ENCODE assay signal across 13 cellular contexts in genomic region chr9:107389617-107390071, GRCh38.
A peak's percentile ranks its signal among the peaks of the same experiment; 100 is the strongest.
DNase-seq lines count a peak whose midpoint lies in the region; ATAC-seq and TF ChIP-seq lines count a peak whose summit lies in the region.
"Had no signal": no experiment of that assay in that cellular context is flagged by ENCODE, and none has a peak within 500 bp of the region (broad histone marks: within the 10 kb centered on the region; RNA-seq: fewer than 3 reads in every experiment).

No MANE protein-coding gene starts in this region.

- no peak overlapping the region for H3K4me3 Mint-ChIP-seq in CD8-positive, alpha-beta memory T cell
- H3K4me3 Mint-ChIP-seq: neural crest cell had no signal

- WGBS in psoas muscle, 3 donors, result 14 to 45% (median 29%) methylated on average over 3 of the region's 3 CpGs

- CTCF ChIA-PET in CD8-positive, alpha-beta memory T cell (lab: Charles Lee), result no interaction called here

- H3K9me3 ChIP-seq in psoas muscle, result no peaks in the 10 kb centered on the region
- no peaks in the 10 kb centered on the region for H3K9me3 ChIP-seq in CD8-positive, alpha-beta memory T cell (ENCODE audit: low read length)
- H3K9me3 ChIP-seq: BLaER1 treated with 17β-estradiol and CSF1 and Interleukin-3, amounts not matched to agents 10 nM and 100 nM had no signal

- DNase-seq in AG20443 (ENCODE audit: low spot score), result peak; percentile 77
- peak; percentile 34 for DNase-seq in SW480 (ENCODE audit: low spot score)
- peak; percentile 85 to 86 for DNase-seq in foreskin keratinocyte
- peak; percentile 65 to 78 for DNase-seq in psoas muscle
- no peak for DNase-seq in stimulated activated CD4-positive, alpha-beta T cell treated with anti-CD3 and anti-CD28 coated beads, Interleukin-12 subunit alpha, Interleukin-12 subunit beta, amount 100 ng/mL, for 4 hours
- no peak for DNase-seq in CD8-positive, alpha-beta memory T cell
- no peak for DNase-seq in OCI-M1 (lab: John Stamatoyannopoulos, UW)
- DNase-seq: activated CD8-positive, alpha-beta memory T cell treated with anti-CD3 and anti-CD28 coated beads, Interleukin-2, amount 50 U/mL, for 4 hours; MM.1S; NCI-H82 had no signal

- intact Hi-C loops in psoas muscle (cut with DNase I), result no loop called here

- H3K27ac ChIP-seq in foreskin keratinocyte (no peak overlapping the region), psoas muscle (peak overlapping the region; percentile 37)
- no peak overlapping the region for H3K27ac ChIP-seq in CD8-positive, alpha-beta memory T cell (ENCODE audit: low read depth, low read length)
- H3K27ac ChIP-seq: BLaER1 treated with 17β-estradiol and CSF1 and Interleukin-3, amounts not matched to agents 10 nM and 100 nM had no signal

- TF ChIP-seq CTCF in foreskin keratinocyte (conservative IDR thresholded peaks at IDR 0.05) (no peak), psoas muscle (IDR thresholded peaks at IDR 0.05) (no peak)

- H3K27ac Mint-ChIP-seq in CD8-positive, alpha-beta memory T cell, result no peak overlapping the region

- peak; percentile 69 for ATAC-seq in foreskin keratinocyte
- peak; percentile 78 to 86 (median 83) for ATAC-seq in psoas muscle
- ATAC-seq in GM21619 (IDR thresholded peaks at IDR 0.05; ENCODE audit: unreplicated experiment), result no peak

- POLR2A ChIA-PET in CD8-positive, alpha-beta memory T cell (lab: Charles Lee), result no interaction called here

- H3K4me3 ChIP-seq in psoas muscle, result no peak overlapping the region
- H3K4me3 ChIP-seq in CD8-positive, alpha-beta memory T cell (ENCODE audit: low read length), result no peak overlapping the region
- H3K4me3 ChIP-seq: BLaER1 treated with 17β-estradiol and CSF1 and Interleukin-3, amounts not matched to agents 10 nM and 100 nM had no signal

- peaks cover 4 to 10% of the 10 kb centered on the region in 2 donors for H3K27me3 Mint-ChIP-seq in CD8-positive, alpha-beta memory T cell

- no peaks in the 10 kb centered on the region for H3K36me3 Mint-ChIP-seq in CD8-positive, alpha-beta memory T cell

- H3K9me3 Mint-ChIP-seq in CD8-positive, alpha-beta memory T cell, result no peaks in the 10 kb centered on the region
- H3K9me3 Mint-ChIP-seq: neural crest cell had no signal

- H3K36me3 ChIP-seq in psoas muscle (ENCODE audit: insufficient read depth in 1 of 2, low read depth in 1 of 2), result no peaks in the 10 kb centered on the region
- H3K36me3 ChIP-seq in CD8-positive, alpha-beta memory T cell (ENCODE audit: insufficient read depth, low read length), result no peaks in the 10 kb centered on the region
- H3K36me3 ChIP-seq: BLaER1 treated with 17β-estradiol and CSF1 and Interleukin-3, amounts not matched to agents 10 nM and 100 nM had no signal

- no peaks in the 10 kb centered on the region for H3K4me1 Mint-ChIP-seq in CD8-positive, alpha-beta memory T cell

- H3K4me1 ChIP-seq in foreskin keratinocyte (peaks cover 13% of the 10 kb centered on the region), psoas muscle (peaks cover 29% of the 10 kb centered on the region)
- no peaks in the 10 kb centered on the region for H3K4me1 ChIP-seq in CD8-positive, alpha-beta memory T cell (ENCODE audit: insufficient read depth, low read length)

- no peaks in the 10 kb centered on the region for H3K27me3 ChIP-seq in foreskin keratinocyte
- H3K27me3 ChIP-seq in psoas muscle (ENCODE audit: insufficient read depth in 3 of 3, low read length in 2 of 3), result no peaks in the 10 kb centered on the region
- no peaks in the 10 kb centered on the region for H3K27me3 ChIP-seq in CD8-positive, alpha-beta memory T cell (ENCODE audit: insufficient read depth, low read length, poor library complexity, severe bottlenecking)
- H3K27me3 ChIP-seq: BLaER1 treated with 17β-estradiol and CSF1 and Interleukin-3, amounts not matched to agents 10 nM and 100 nM had no signal

Comparison
In these comparisons a context has a peak if more than half of its experiments do, and no peak if none do; other contexts are left out.
1. DNase-seq: peak in AG20443 (single experiment), SW480 (single experiment), foreskin keratinocyte (2 of 2) and psoas muscle (2 of 2); none in stimulated activated CD4-positive, alpha-beta T cell treated with anti-CD3 and anti-CD28 coated beads, Interleukin-12 subunit alpha, Interleukin-12 subunit beta, amount 100 ng/mL, for 4 hours (single experiment), CD8-positive, alpha-beta memory T cell (0 of 5) and OCI-M1 (single experiment).